2 cellular contexts compared by ENCODE assay signal in genomic region chr19:41990615-41991014, GRCh38.
TF ChIP-seq lines count a peak whose summit lies in the region.

No MANE protein-coding gene starts in this region.

TF ChIP-seq in HEK293, 187 proteins besides CTCF, POLR2A, EP300 and RAD21:
- peak; percentile 54 for TF ChIP-seq ZBTB17 (tag by site-specific recombination; IDR thresholded peaks at IDR 0.05)
- TF ChIP-seq ZNF596 (tag by site-specific recombination; IDR thresholded peaks at IDR 0.05) = peak; percentile 94
- no peak for TF ChIP-seq ZNF76 (tag by site-specific recombination; IDR thresholded peaks at IDR 0.05; ENCODE audit: borderline replicate concordance, low read depth)
- peak; percentile 69 for TF ChIP-seq PRDM1 (tag by site-specific recombination; IDR thresholded peaks at IDR 0.05)
- TF ChIP-seq ZNF398 (tag by site-specific recombination; IDR thresholded peaks at IDR 0.05) = no peak

TF ChIP-seq in H1, 55 proteins besides CTCF, POLR2A, EP300 and RAD21:
- TF ChIP-seq GABPA (IDR thresholded peaks at IDR 0.05; ENCODE audit: borderline replicate concordance, insufficient read depth, low read length) = no peak
- no peak for TF ChIP-seq POLR2AphosphoS5 (IDR thresholded peaks at IDR 0.05; ENCODE audit: low read depth, low read length)
- TF ChIP-seq, protein P1, sequence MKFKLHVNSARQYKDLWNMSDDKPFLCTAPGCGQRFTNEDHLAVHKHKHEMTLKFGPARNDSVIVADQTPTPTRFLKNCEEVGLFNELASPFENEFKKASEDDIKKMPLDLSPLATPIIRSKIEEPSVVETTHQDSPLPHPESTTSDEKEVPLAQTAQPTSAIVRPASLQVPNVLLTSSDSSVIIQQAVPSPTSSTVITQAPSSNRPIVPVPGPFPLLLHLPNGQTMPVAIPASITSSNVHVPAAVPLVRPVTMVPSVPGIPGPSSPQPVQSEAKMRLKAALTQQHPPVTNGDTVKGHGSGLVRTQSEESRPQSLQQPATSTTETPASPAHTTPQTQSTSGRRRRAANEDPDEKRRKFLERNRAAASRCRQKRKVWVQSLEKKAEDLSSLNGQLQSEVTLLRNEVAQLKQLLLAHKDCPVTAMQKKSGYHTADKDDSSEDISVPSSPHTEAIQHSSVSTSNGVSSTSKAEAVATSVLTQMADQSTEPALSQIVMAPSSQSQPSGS (IDR thresholded peaks at IDR 0.05; ENCODE audit: low read length) = no peak
- no peak for TF ChIP-seq CREB1 (IDR thresholded peaks at IDR 0.05)
- no peak for TF ChIP-seq GTF2F1 (IDR thresholded peaks at IDR 0.05; ENCODE audit: borderline replicate concordance, low read depth, low read length)
- TF ChIP-seq CHD2 (IDR thresholded peaks at IDR 0.05; ENCODE audit: low read length) = no peak
- TF ChIP-seq SP1 (IDR thresholded peaks at IDR 0.05; ENCODE audit: low read depth, low read length) = no peak
- no peak for TF ChIP-seq POU5F1 (IDR thresholded peaks at IDR 0.05; ENCODE audit: low read depth, low read length)
- TF ChIP-seq CBX8 (IDR thresholded peaks at IDR 0.05; ENCODE audit: borderline replicate concordance, low read depth, low read length) = no peak
- no peak for TF ChIP-seq EGR1 (IDR thresholded peaks at IDR 0.05; ENCODE audit: borderline replicate concordance, low read depth, low read length)
- no peak for TF ChIP-seq TAF1 (IDR thresholded peaks at IDR 0.05; ENCODE audit: low read depth, low read length)
- TF ChIP-seq HDAC6 (IDR thresholded peaks at IDR 0.05; ENCODE audit: low read depth, low read length) = no peak
- no peak for TF ChIP-seq RNF2 (IDR thresholded peaks at IDR 0.05; ENCODE audit: borderline replicate concordance, low read depth, low read length, missing control alignments, poor library complexity, severe bottlenecking)
- TF ChIP-seq BACH1 (IDR thresholded peaks at IDR 0.05; ENCODE audit: low read length) = no peak
